ENCODE assay signal across 11 cellular contexts in the genomic region with DNA sequence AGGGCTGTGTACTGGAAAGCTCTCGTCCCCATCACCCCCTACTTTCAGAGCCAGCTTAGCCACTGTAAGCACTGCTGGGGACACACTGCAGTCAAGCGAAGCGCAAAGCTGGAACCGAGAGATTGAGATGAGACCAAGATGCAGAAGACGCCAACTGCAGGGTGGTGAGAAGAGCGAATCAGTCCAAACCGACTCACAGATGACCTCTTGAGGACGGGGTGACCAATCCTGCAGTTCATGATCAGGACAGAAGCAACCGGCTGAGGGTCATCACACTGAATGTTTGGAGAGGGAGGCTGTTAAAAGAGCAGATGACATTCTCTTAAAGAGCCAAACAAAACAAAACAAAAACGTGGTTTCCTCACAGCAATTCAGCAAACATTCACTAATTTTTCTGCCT. TPM values are rescaled to one million over a fixed set of nuclear protein-coding genes. Genes with fewer than 3 reads are reported as not detected.
DNase-seq lines count a peak whose midpoint lies in the region; ATAC-seq and TF ChIP-seq lines count a peak whose summit lies in the region.
"Had no signal": no experiment of that assay in that cellular context is flagged by ENCODE, and none has a peak within 500 bp of the region (broad histone marks: within the 10 kb centered on the region; RNA-seq: fewer than 3 reads in every experiment).

No MANE protein-coding gene starts in this region.

- H3K36me3 Mint-ChIP-seq in T-cell, result no peaks in the 10 kb centered on the region

- H3K9me2 ChIP-seq in DOHH2 (replicated peaks; ENCODE audit: control insufficient read depth, low read length), result no peaks in the 10 kb centered on the region

- no peak overlapping the region for H3K27ac ChIP-seq in DOHH2 (ENCODE audit: low read depth, low read length)
- H3K27ac ChIP-seq in right lobe of liver, result peak overlapping the region in 1 of 3 donors; percentile 6
- H3K27ac ChIP-seq: hepatocyte had no signal

- H3K79me2 ChIP-seq in DOHH2 (ENCODE audit: control insufficient read depth, low read length), result peaks cover 24% of the 10 kb centered on the region
- H3K79me2 ChIP-seq: hepatocyte had no signal

- no peaks in the 10 kb centered on the region for H3K27me3 Mint-ChIP-seq in T-cell
- H3K27me3 Mint-ChIP-seq: CD4-positive, alpha-beta T cell had no signal

- ATAC-seq in GM21619 (IDR thresholded peaks at IDR 0.05; ENCODE audit: unreplicated experiment) (peak; percentile 79), right lobe of liver (peak; percentile 81 to 94 (median 84)), T-cell (replicated peaks in 1 of 4) (no peak), GM19324 (IDR thresholded peaks at IDR 0.05; ENCODE audit: low FRiP score, unreplicated experiment) (no peak)

- DNase-seq in SK-N-DZ (ENCODE audit: low spot score), result peak; percentile 39
- no peak for DNase-seq in right lobe of liver
- DNase-seq in T-cell, result no peak
- no peak for DNase-seq in stimulated activated CD4-positive, alpha-beta T cell treated with anti-CD3 and anti-CD28 coated beads, Interleukin-1b, Interleukin-23, amount 100 ng/mL, for 48 hours
- DNase-seq in epidermal melanocyte (ENCODE audit: insufficient read length, low spot score), result no peak
- DNase-seq: CD4-positive, alpha-beta T cell; nucleus accumbens had no signal

- no peak overlapping the region for H3K4me3 Mint-ChIP-seq in T-cell
- H3K4me3 Mint-ChIP-seq: CD4-positive, alpha-beta T cell had no signal

- H3K4me3 ChIP-seq in DOHH2 (ENCODE audit: low read length) (no peak overlapping the region), right lobe of liver (no peak overlapping the region)
- H3K4me3 ChIP-seq: hepatocyte had no signal

- peaks cover 10% of the 10 kb centered on the region; the same call in 1 of the 2 replicates for H3F3A ChIP-seq in DOHH2 (ENCODE audit: control insufficient read depth, insufficient read depth)

- H3K9me3 ChIP-seq in DOHH2 (ENCODE audit: control insufficient read depth, insufficient read depth, low read length) (no peaks in the 10 kb centered on the region), right lobe of liver (no peaks in the 10 kb centered on the region)

- 0 out of 2 replicates have a peak, but pooled peaks cover 5% of the 10 kb centered on the region for H4K20me1 ChIP-seq in DOHH2 (ENCODE audit: control insufficient read depth, insufficient read depth, low read depth, low read length)

- H3K4me1 ChIP-seq in DOHH2 (ENCODE audit: control insufficient read depth, low read length) (peaks cover 32% of the 10 kb centered on the region), right lobe of liver (peaks cover 0 to 15% (median 0%) of the 10 kb centered on the region in 4 donors)

- POLR2A ChIA-PET in T-cell (lab: Charles Lee), result interaction anchor here in 1 of 2 donors (0.5 kb wide), 1 partner anchor 179 kb away, joined by 3 read pairs; no protein-coding TSS in a partner anchor

- CTCF ChIA-PET in T-cell (lab: Charles Lee), result interaction anchor here in 1 of 2 donors (0.6 to 1.1 kb wide), 2 partner anchors 94 to 121 kb away, joined by 4 to 5 read pairs; no protein-coding TSS in a partner anchor

- intact Hi-C loops in right lobe of liver (cut with DNase I), result loop anchor here in 1 of 2 donors (10.0 kb wide), 1 partner anchor 113 kb away; a partner anchor contains a TSS

- TF ChIP-seq POLR2A in right lobe of liver (IDR thresholded peaks at IDR 0.05), result no peak

- H3K27me3 ChIP-seq in DOHH2 (ENCODE audit: control insufficient read depth, low read length), result no peaks in the 10 kb centered on the region; the same call in 1 of the 2 replicates
- no peaks in the 10 kb centered on the region for H3K27me3 ChIP-seq in right lobe of liver
- H3K27me3 ChIP-seq: hepatocyte had no signal

- WGBS in right lobe of liver (ENCODE audit: insufficient coverage, low coverage, low lambda C conversion rate, missing lambda C conversion rate), result 20% methylated on average over 10 of the region's 10 CpGs

- peak; percentile 16 for TF ChIP-seq CTCF in DOHH2 (IDR thresholded peaks at IDR 0.05; ENCODE audit: low read depth, low read length, poor library complexity, severe bottlenecking)
- peak in 2 of 4 donors; percentile 6 to 28 for TF ChIP-seq CTCF in right lobe of liver (IDR thresholded peaks at IDR 0.05)

- H3K4me2 ChIP-seq in DOHH2 (ENCODE audit: low read length), result peak overlapping the region; percentile 1; the same call in 1 of the 2 replicates
- H3K4me2 ChIP-seq: hepatocyte had no signal

- H3K4me1 Mint-ChIP-seq in T-cell, result peaks cover 0 to under 1% (median 0%) of the 10 kb centered on the region in 3 donors

- H3K36me3 ChIP-seq in DOHH2 (ENCODE audit: control insufficient read depth, low read length) (peaks cover 20% of the 10 kb centered on the region), right lobe of liver (no peaks in the 10 kb centered on the region)

- H3K27ac Mint-ChIP-seq in T-cell, result no peak overlapping the region
- H3K27ac Mint-ChIP-seq: CD4-positive, alpha-beta T cell had no signal

- no peaks in the 10 kb centered on the region for H3K9me3 Mint-ChIP-seq in T-cell
- H3K9me3 Mint-ChIP-seq: CD4-positive, alpha-beta T cell had no signal

RNA-seq across cellular contexts. Expression of a gene that starts 8.5 kb away (rescaled TPM):
- 15.4 and 20.0 TPM in 2 replicates for polyA plus RNA-seq in SK-N-DZ (2014; cell fraction: cytosol; rRNA removed)
- 5.6 TPM in 2 replicates for polyA plus RNA-seq in SK-N-DZ (2014; cell fraction: nucleus; rRNA removed)
- 1 to 10 TPM in 1 of 6 experiments, under 1 TPM in 4, not detected in 1; 0.07 to 1.1 (median 0.27) TPM for total RNA-seq in right lobe of liver
- total RNA-seq in T-cell, result 1 to 10 TPM in 1 of 5 donors, under 1 TPM in 4; 0.33 to 1.0 (median 0.68) TPM

RNA-seq across cellular contexts. Expression of a gene that starts 36.2 kb away (rescaled TPM):
- 7.1 and 12.2 TPM in 2 replicates for polyA plus RNA-seq in SK-N-DZ (2014; cell fraction: cytosol; rRNA removed)
- 14.6 and 15.2 TPM in 2 replicates for polyA plus RNA-seq in SK-N-DZ (2014; cell fraction: nucleus; rRNA removed)
- total RNA-seq in right lobe of liver, result 1 to 10 TPM in 1 of 6 experiments, under 1 TPM in 5; 0.13 to 1.1 (median 0.40) TPM
- total RNA-seq in T-cell, result 10 to 100 TPM; 19.6 to 35.6 (median 29.9) TPM
- total RNA-seq: hepatocyte had no signal
- polyA plus RNA-seq: hepatocyte had no signal

Comparison
In these comparisons a context has a peak if more than half of its experiments do, and no peak if none do; other contexts are left out.
1. ATAC-seq: peak in GM21619 (single experiment) and right lobe of liver (4 of 4); none in T-cell (0 of 4) and GM19324 (single experiment).
2. RNA of a gene that starts 36.2 kb away (total RNA-seq): 19.6 to 35.6 TPM in T-cell; 0.13 to 1.1 TPM in right lobe of liver; every median in the first group is over 4 times any median in the second.